In the genomic region with DNA sequence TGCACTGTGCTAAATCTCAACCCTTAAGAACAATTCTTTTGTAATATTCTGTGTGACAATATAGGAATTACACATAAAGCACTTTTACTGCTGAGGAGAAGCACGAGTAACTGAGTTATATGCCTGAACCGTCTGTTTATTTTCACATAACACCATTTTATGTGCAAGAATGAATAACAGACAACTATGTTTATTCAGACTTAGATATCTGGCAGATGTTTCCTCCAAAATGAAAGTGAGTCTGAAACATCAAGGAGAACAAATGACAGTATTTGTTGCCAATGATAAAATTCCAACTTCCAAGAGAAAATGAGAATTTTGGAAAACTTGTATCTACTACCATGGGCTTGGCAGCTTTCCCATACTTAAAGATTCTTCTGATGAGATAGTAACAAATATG, we compare ENCODE assay signal across 33 cellular contexts. TPM values are rescaled to one million over a fixed set of nuclear protein-coding genes. Genes with fewer than 3 reads are reported as not detected.
DNase-seq lines count a peak whose midpoint lies in the region; ATAC-seq and TF ChIP-seq lines count a peak whose summit lies in the region.
"Had no signal": no experiment of that assay in that cellular context is flagged by ENCODE, and none has a peak within 500 bp of the region (broad histone marks: within the 10 kb centered on the region; RNA-seq: fewer than 3 reads in every experiment).

No MANE protein-coding gene starts in this region.

- H3K4me3 Mint-ChIP-seq in nephron: no peak overlapping the region
- H3K4me3 Mint-ChIP-seq: activated CD8-positive, alpha-beta memory T cell treated with anti-CD3 and anti-CD28 coated beads, Interleukin-2, amount 10 ng/mL, durations not matched to agents 7 days and 5 days; activated T-cell treated with anti-CD3 and anti-CD28 coated beads, Interleukin-2, amount 50 U/mL, for 72 hours; CD4-positive, alpha-beta memory T cell; GM23338; neural crest cell had no signal

- no peak overlapping the region for H3K4me3 ChIP-seq in left ventricle myocardium inferior
- H3K4me3 ChIP-seq in right atrium auricular region: no peak overlapping the region
- H3K4me3 ChIP-seq in fibroblast of mammary gland (ENCODE audit: control insufficient read depth, low read depth, low read length): no peak overlapping the region
- H3K4me3 ChIP-seq in vagina: no peak overlapping the region
- no peak overlapping the region for H3K4me3 ChIP-seq in suprapubic skin
- H3K4me3 ChIP-seq: GM23338, lung, right lobe of liver, thyroid gland had no signal

- TF ChIP-seq CTCF in left ventricle myocardium inferior (IDR thresholded peaks at IDR 0.05; ENCODE audit: borderline replicate concordance) (no peak), right atrium auricular region (IDR thresholded peaks at IDR 0.05) (no peak), fibroblast of mammary gland (conservative IDR thresholded peaks at IDR 0.05; ENCODE audit: control insufficient read depth, insufficient read depth, low read depth, low read length) (no peak), nephron (IDR thresholded peaks at IDR 0.05; ENCODE audit: unreplicated experiment in 3 of 3) (no peak), vagina (IDR thresholded peaks at IDR 0.05) (no peak), suprapubic skin (IDR thresholded peaks at IDR 0.05) (no peak)

- H3K36me3 Mint-ChIP-seq in nephron (ENCODE audit: low read depth): peaks cover 38% of the 10 kb centered on the region

- H3K27me3 Mint-ChIP-seq in nephron (ENCODE audit: low read depth): no peaks in the 10 kb centered on the region
- H3K27me3 Mint-ChIP-seq: activated CD8-positive, alpha-beta memory T cell treated with anti-CD3 and anti-CD28 coated beads, Interleukin-2, amount 10 ng/mL, durations not matched to agents 7 days and 5 days; CD4-positive, alpha-beta memory T cell had no signal

- WGBS in suprapubic skin: 58% methylated on average over 2 of the region's 2 CpGs

- no peak for ATAC-seq in GM19035 (IDR thresholded peaks at IDR 0.05; ENCODE audit: unreplicated experiment)
- ATAC-seq: activated CD8-positive, alpha-beta memory T cell treated with anti-CD3 and anti-CD28 coated beads, Interleukin-2, amount 10 ng/mL, durations not matched to agents 7 days and 5 days; activated T-cell treated with anti-CD3 and anti-CD28 coated beads, Interleukin-2, amount 50 U/mL, for 72 hours; GM23338; Panc1; stimulated activated naive CD8-positive, alpha-beta T cell treated with anti-CD3 and anti-CD28 coated beads, Interleukin-15, Interleukin-2, amounts not matched to agents 100 U/mL and 50 U/mL, for 24 hours had no signal

- peaks cover 8% of the 10 kb centered on the region for H3K4me1 Mint-ChIP-seq in nephron
- H3K4me1 Mint-ChIP-seq: activated CD8-positive, alpha-beta memory T cell treated with anti-CD3 and anti-CD28 coated beads, Interleukin-2, amount 10 ng/mL, durations not matched to agents 7 days and 5 days; CD4-positive, alpha-beta memory T cell; GM23338 had no signal

- H3K9me3 Mint-ChIP-seq in nephron: no peaks in the 10 kb centered on the region
- H3K9me3 Mint-ChIP-seq: activated T-cell treated with anti-CD3 and anti-CD28 coated beads, Interleukin-2, amount 50 U/mL, for 72 hours; CD4-positive, alpha-beta memory T cell; GM23338; neural crest cell had no signal

- no peaks in the 10 kb centered on the region for H3K27me3 ChIP-seq in left ventricle myocardium inferior (ENCODE audit: low read depth)
- H3K27me3 ChIP-seq in right atrium auricular region: no peaks in the 10 kb centered on the region
- no peaks in the 10 kb centered on the region for H3K27me3 ChIP-seq in vagina
- H3K27me3 ChIP-seq in suprapubic skin: no peaks in the 10 kb centered on the region
- H3K27me3 ChIP-seq: brain microvascular endothelial cell, right lobe of liver, thyroid gland had no signal

- H3K36me3 ChIP-seq in left ventricle myocardium inferior: peaks cover 36% of the 10 kb centered on the region
- H3K36me3 ChIP-seq in right atrium auricular region: peaks cover 29% of the 10 kb centered on the region
- H3K36me3 ChIP-seq in vagina: peaks cover 0 to 27% of the 10 kb centered on the region in 2 donors
- peaks cover 34% of the 10 kb centered on the region for H3K36me3 ChIP-seq in suprapubic skin

- H3K9me3 ChIP-seq in left ventricle myocardium inferior (replicated peaks) (no peaks in the 10 kb centered on the region), right atrium auricular region (no peaks in the 10 kb centered on the region), vagina (no peaks in the 10 kb centered on the region), suprapubic skin (no peaks in the 10 kb centered on the region)
- H3K9me3 ChIP-seq: right lobe of liver, thyroid gland had no signal

- H3K4me1 ChIP-seq in left ventricle myocardium inferior: peaks cover 18% of the 10 kb centered on the region
- H3K4me1 ChIP-seq in right atrium auricular region: peaks cover 0 to 5% of the 10 kb centered on the region in 2 donors
- peaks cover 7% of the 10 kb centered on the region for H3K4me1 ChIP-seq in vagina
- peaks cover 4% of the 10 kb centered on the region for H3K4me1 ChIP-seq in suprapubic skin
- H3K4me1 ChIP-seq: thyroid gland had no signal

- intact Hi-C loops in left ventricle myocardium inferior (cut with micrococcal nuclease) (no loop called here), vagina (cut with DNase I) (no loop called here)

- TF ChIP-seq POLR2A in vagina (IDR thresholded peaks at IDR 0.05) (no peak), suprapubic skin (IDR thresholded peaks at IDR 0.05) (no peak)

- H3K27ac ChIP-seq in left ventricle myocardium inferior (replicated peaks) (peak overlapping the region; percentile 17), right atrium auricular region (no peak overlapping the region), vagina (peak overlapping the region; percentile 58), suprapubic skin (no peak overlapping the region)
- H3K27ac ChIP-seq: brain microvascular endothelial cell, right lobe of liver had no signal

- DNase-seq in left ventricle myocardium inferior (no peak), right atrium auricular region (ENCODE audit: low spot score) (no peak), fibroblast of mammary gland (ENCODE audit: low read depth) (peak; percentile 68), vagina (ENCODE audit: extremely low spot score in 2 of 2) (no peak), germinal center (ENCODE audit: low spot score) (no peak), suprapubic skin (ENCODE audit: low spot score in 2 of 2) (no peak)
- DNase-seq: 8988T; activated CD4-positive, alpha-beta T cell treated with anti-CD3 and anti-CD28 coated beads, Interleukin-2, amount 50 U/mL, for 1 hour; activated CD8-positive, alpha-beta memory T cell treated with anti-CD3 and anti-CD28 coated beads, Interleukin-2, amount 10 ng/mL, durations not matched to agents 7 days and 5 days; activated naive CD4-positive, alpha-beta T cell; activated T-cell treated with anti-CD3 and anti-CD28 coated beads, Interleukin-2, amount 50 U/mL, for 72 hours; AML-193; brain microvascular endothelial cell; CD4-positive, alpha-beta memory T cell; effector memory CD4-positive, alpha-beta T cell; EL; erythroblast; glutamatergic neuron; NCI-H1048; NCI-H187; NCI-H69; right lobe of liver; SHP77 treated with DMSO at 0.1 percent for 48 hours; stimulated activated naive CD8-positive, alpha-beta T cell treated with anti-CD3 and anti-CD28 coated beads, Interleukin-15, Interleukin-2, amounts not matched to agents 100 U/mL and 50 U/mL, for 24 hours; SW 1271; T1000; thyroid gland had no signal

- TF ChIP-seq EP300 in suprapubic skin (IDR thresholded peaks at IDR 0.05): no peak

- H3K27ac Mint-ChIP-seq in nephron: peak overlapping the region in 2 of 3 experiments; percentile 57 to 83
- H3K27ac Mint-ChIP-seq: activated CD8-positive, alpha-beta memory T cell treated with anti-CD3 and anti-CD28 coated beads, Interleukin-2, amount 10 ng/mL, durations not matched to agents 7 days and 5 days; activated T-cell treated with anti-CD3 and anti-CD28 coated beads, Interleukin-2, amount 50 U/mL, for 72 hours; CD4-positive, alpha-beta memory T cell; GM23338 had no signal

RNA-seq across cellular contexts. Expression of a gene that starts 51.5 kb away (rescaled TPM):
- 7.7 TPM for total RNA-seq in left ventricle myocardium inferior
- total RNA-seq in right atrium auricular region: 1 to 10 TPM; 5.8 to 8.2 TPM
- total RNA-seq in vagina: 31.9 TPM
- total RNA-seq in suprapubic skin: 10 to 100 TPM; 43.4 to 89.6 (median 52.3) TPM

Comparison
In these comparisons a context has a peak if more than half of its experiments do, and no peak if none do; other contexts are left out.
1. H3K27ac ChIP-seq: peak in left ventricle myocardium inferior (single experiment) and vagina (single experiment); none in right atrium auricular region (0 of 2) and suprapubic skin (single experiment).